Comparison of ENCODE assay signal across 1 cellular context in the genomic region with DNA sequence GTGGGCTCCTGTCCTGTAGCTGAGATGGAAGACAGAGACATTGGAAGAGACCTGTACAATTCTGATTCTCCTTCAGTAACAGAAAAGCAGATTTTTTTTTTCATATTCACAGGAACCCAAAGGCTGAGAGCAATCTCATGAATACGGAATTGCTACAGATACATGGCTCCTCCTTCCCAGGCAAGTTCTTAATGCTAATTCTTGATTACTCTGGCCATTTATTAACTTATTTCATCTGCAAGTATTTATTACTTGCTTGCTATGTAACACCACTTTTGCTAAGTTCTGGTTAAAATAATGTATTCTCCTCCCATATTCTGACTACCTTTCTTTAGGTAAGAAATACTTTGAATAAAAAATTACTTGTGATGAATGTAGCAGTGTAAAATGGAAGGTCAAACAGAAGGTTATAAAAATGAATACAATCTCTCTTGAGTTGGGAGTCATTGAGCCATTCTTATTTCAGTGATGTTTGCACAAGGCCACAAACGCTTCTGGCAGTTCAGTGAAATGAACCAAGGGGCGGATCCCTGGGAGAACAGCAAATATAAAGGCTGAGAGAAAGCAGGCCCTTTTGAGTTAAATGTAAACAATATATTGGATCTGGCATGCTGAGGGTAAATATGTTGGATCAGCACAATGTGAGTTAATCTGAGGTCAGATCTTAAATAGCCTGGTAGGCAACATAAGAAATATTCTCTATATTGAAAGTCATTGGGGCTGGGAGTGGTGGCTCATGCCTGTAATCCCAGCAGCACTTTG.
TF ChIP-seq lines count a peak whose summit lies in the region.

No MANE protein-coding gene starts in this region.

TF ChIP-seq in HepG2, 621 proteins besides CTCF, POLR2A, EP300 and RAD21 (continued from another document and continues in another):
- TF ChIP-seq, protein P1, sequence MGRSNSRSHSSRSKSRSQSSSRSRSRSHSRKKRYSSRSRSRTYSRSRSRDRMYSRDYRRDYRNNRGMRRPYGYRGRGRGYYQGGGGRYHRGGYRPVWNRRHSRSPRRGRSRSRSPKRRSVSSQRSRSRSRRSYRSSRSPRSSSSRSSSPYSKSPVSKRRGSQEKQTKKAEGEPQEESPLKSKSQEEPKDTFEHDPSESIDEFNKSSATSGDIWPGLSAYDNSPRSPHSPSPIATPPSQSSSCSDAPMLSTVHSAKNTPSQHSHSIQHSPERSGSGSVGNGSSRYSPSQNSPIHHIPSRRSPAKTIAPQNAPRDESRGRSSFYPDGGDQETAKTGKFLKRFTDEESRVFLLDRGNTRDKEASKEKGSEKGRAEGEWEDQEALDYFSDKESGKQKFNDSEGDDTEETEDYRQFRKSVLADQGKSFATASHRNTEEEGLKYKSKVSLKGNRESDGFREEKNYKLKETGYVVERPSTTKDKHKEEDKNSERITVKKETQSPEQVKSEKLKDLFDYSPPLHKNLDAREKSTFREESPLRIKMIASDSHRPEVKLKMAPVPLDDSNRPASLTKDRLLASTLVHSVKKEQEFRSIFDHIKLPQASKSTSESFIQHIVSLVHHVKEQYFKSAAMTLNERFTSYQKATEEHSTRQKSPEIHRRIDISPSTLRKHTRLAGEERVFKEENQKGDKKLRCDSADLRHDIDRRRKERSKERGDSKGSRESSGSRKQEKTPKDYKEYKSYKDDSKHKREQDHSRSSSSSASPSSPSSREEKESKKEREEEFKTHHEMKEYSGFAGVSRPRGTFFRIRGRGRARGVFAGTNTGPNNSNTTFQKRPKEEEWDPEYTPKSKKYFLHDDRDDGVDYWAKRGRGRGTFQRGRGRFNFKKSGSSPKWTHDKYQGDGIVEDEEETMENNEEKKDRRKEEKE (IDR thresholded peaks at IDR 0.05): no peak
- TF ChIP-seq RELA (CRISPR knock-in tag; IDR thresholded peaks at IDR 0.05): no peak
- TF ChIP-seq, protein P2, sequence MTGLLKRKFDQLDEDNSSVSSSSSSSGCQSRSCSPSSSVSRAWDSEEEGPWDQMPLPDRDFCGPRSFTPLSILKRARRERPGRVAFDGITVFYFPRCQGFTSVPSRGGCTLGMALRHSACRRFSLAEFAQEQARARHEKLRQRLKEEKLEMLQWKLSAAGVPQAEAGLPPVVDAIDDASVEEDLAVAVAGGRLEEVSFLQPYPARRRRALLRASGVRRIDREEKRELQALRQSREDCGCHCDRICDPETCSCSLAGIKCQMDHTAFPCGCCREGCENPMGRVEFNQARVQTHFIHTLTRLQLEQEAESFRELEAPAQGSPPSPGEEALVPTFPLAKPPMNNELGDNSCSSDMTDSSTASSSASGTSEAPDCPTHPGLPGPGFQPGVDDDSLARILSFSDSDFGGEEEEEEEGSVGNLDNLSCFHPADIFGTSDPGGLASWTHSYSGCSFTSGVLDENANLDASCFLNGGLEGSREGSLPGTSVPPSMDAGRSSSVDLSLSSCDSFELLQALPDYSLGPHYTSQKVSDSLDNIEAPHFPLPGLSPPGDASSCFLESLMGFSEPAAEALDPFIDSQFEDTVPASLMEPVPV (CRISPR knock-in tag; IDR thresholded peaks at IDR 0.05): no peak
- no peak for TF ChIP-seq ZNF713 (CRISPR knock-in tag; IDR thresholded peaks at IDR 0.05)
- TF ChIP-seq HDAC2 (CRISPR knock-in tag; IDR thresholded peaks at IDR 0.05): peak; percentile 70
- TF ChIP-seq ZBTB1 (CRISPR knock-in tag; IDR thresholded peaks at IDR 0.05; ENCODE audit: borderline replicate concordance): no peak
- TF ChIP-seq, protein P3, sequence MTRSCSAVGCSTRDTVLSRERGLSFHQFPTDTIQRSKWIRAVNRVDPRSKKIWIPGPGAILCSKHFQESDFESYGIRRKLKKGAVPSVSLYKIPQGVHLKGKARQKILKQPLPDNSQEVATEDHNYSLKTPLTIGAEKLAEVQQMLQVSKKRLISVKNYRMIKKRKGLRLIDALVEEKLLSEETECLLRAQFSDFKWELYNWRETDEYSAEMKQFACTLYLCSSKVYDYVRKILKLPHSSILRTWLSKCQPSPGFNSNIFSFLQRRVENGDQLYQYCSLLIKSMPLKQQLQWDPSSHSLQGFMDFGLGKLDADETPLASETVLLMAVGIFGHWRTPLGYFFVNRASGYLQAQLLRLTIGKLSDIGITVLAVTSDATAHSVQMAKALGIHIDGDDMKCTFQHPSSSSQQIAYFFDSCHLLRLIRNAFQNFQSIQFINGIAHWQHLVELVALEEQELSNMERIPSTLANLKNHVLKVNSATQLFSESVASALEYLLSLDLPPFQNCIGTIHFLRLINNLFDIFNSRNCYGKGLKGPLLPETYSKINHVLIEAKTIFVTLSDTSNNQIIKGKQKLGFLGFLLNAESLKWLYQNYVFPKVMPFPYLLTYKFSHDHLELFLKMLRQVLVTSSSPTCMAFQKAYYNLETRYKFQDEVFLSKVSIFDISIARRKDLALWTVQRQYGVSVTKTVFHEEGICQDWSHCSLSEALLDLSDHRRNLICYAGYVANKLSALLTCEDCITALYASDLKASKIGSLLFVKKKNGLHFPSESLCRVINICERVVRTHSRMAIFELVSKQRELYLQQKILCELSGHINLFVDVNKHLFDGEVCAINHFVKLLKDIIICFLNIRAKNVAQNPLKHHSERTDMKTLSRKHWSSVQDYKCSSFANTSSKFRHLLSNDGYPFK (CRISPR knock-in tag; IDR thresholded peaks at IDR 0.05; ENCODE audit: borderline replicate concordance): no peak
- no peak for TF ChIP-seq PHB2 (IDR thresholded peaks at IDR 0.05; ENCODE audit: partially characterized antibody)
- TF ChIP-seq, protein P4, sequence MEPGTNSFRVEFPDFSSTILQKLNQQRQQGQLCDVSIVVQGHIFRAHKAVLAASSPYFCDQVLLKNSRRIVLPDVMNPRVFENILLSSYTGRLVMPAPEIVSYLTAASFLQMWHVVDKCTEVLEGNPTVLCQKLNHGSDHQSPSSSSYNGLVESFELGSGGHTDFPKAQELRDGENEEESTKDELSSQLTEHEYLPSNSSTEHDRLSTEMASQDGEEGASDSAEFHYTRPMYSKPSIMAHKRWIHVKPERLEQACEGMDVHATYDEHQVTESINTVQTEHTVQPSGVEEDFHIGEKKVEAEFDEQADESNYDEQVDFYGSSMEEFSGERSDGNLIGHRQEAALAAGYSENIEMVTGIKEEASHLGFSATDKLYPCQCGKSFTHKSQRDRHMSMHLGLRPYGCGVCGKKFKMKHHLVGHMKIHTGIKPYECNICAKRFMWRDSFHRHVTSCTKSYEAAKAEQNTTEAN (CRISPR knock-in tag; conservative IDR thresholded peaks at IDR 0.05): no peak
- TF ChIP-seq, protein P5, sequence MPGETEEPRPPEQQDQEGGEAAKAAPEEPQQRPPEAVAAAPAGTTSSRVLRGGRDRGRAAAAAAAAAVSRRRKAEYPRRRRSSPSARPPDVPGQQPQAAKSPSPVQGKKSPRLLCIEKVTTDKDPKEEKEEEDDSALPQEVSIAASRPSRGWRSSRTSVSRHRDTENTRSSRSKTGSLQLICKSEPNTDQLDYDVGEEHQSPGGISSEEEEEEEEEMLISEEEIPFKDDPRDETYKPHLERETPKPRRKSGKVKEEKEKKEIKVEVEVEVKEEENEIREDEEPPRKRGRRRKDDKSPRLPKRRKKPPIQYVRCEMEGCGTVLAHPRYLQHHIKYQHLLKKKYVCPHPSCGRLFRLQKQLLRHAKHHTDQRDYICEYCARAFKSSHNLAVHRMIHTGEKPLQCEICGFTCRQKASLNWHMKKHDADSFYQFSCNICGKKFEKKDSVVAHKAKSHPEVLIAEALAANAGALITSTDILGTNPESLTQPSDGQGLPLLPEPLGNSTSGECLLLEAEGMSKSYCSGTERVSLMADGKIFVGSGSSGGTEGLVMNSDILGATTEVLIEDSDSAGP (CRISPR knock-in tag; IDR thresholded peaks at IDR 0.05; ENCODE audit: borderline replicate concordance): no peak
- no peak for TF ChIP-seq ZNF430 (CRISPR knock-in tag; IDR thresholded peaks at IDR 0.05)
- TF ChIP-seq TGIF2 (CRISPR knock-in tag; IDR thresholded peaks at IDR 0.05): no peak
- no peak for TF ChIP-seq EEA1 (CRISPR knock-in tag; IDR thresholded peaks at IDR 0.05; ENCODE audit: borderline replicate concordance)
- no peak for TF ChIP-seq PAF1 (CRISPR knock-in tag; IDR thresholded peaks at IDR 0.05)
- TF ChIP-seq, protein P6, sequence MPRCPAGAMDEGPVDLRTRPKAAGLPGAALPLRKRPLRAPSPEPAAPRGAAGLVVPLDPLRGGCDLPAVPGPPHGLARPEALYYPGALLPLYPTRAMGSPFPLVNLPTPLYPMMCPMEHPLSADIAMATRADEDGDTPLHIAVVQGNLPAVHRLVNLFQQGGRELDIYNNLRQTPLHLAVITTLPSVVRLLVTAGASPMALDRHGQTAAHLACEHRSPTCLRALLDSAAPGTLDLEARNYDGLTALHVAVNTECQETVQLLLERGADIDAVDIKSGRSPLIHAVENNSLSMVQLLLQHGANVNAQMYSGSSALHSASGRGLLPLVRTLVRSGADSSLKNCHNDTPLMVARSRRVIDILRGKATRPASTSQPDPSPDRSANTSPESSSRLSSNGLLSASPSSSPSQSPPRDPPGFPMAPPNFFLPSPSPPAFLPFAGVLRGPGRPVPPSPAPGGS (CRISPR knock-in tag; IDR thresholded peaks at IDR 0.05): no peak
- TF ChIP-seq ZNF468 (CRISPR knock-in tag; IDR thresholded peaks at IDR 0.05): no peak
- TF ChIP-seq, protein P7, sequence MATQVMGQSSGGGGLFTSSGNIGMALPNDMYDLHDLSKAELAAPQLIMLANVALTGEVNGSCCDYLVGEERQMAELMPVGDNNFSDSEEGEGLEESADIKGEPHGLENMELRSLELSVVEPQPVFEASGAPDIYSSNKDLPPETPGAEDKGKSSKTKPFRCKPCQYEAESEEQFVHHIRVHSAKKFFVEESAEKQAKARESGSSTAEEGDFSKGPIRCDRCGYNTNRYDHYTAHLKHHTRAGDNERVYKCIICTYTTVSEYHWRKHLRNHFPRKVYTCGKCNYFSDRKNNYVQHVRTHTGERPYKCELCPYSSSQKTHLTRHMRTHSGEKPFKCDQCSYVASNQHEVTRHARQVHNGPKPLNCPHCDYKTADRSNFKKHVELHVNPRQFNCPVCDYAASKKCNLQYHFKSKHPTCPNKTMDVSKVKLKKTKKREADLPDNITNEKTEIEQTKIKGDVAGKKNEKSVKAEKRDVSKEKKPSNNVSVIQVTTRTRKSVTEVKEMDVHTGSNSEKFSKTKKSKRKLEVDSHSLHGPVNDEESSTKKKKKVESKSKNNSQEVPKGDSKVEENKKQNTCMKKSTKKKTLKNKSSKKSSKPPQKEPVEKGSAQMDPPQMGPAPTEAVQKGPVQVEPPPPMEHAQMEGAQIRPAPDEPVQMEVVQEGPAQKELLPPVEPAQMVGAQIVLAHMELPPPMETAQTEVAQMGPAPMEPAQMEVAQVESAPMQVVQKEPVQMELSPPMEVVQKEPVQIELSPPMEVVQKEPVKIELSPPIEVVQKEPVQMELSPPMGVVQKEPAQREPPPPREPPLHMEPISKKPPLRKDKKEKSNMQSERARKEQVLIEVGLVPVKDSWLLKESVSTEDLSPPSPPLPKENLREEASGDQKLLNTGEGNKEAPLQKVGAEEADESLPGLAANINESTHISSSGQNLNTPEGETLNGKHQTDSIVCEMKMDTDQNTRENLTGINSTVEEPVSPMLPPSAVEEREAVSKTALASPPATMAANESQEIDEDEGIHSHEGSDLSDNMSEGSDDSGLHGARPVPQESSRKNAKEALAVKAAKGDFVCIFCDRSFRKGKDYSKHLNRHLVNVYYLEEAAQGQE (IDR thresholded peaks at IDR 0.05; ENCODE audit: borderline replicate concordance in 1 of 2, low read depth in 1 of 2, low read length in 2 of 2): 0 out of 4 replicates have a peak, but pooled peaks of 1 of the 2 experiments have one; percentile 24
- no peak for TF ChIP-seq ZNF772 (CRISPR knock-in tag; IDR thresholded peaks at IDR 0.05)
- TF ChIP-seq ZEB1 (IDR thresholded peaks at IDR 0.05; ENCODE audit: insufficient replicate concordance, low read depth): no peak
- TF ChIP-seq, protein P8, sequence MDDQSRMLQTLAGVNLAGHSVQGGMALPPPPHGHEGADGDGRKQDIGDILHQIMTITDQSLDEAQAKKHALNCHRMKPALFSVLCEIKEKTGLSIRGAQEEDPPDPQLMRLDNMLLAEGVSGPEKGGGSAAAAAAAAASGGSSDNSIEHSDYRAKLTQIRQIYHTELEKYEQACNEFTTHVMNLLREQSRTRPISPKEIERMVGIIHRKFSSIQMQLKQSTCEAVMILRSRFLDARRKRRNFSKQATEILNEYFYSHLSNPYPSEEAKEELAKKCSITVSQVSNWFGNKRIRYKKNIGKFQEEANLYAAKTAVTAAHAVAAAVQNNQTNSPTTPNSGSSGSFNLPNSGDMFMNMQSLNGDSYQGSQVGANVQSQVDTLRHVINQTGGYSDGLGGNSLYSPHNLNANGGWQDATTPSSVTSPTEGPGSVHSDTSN (CRISPR knock-in tag; IDR thresholded peaks at IDR 0.05; ENCODE audit: borderline replicate concordance): no peak
- no peak for TF ChIP-seq ZSCAN9 (CRISPR knock-in tag; IDR thresholded peaks at IDR 0.05; ENCODE audit: borderline replicate concordance)
- TF ChIP-seq, protein P9, sequence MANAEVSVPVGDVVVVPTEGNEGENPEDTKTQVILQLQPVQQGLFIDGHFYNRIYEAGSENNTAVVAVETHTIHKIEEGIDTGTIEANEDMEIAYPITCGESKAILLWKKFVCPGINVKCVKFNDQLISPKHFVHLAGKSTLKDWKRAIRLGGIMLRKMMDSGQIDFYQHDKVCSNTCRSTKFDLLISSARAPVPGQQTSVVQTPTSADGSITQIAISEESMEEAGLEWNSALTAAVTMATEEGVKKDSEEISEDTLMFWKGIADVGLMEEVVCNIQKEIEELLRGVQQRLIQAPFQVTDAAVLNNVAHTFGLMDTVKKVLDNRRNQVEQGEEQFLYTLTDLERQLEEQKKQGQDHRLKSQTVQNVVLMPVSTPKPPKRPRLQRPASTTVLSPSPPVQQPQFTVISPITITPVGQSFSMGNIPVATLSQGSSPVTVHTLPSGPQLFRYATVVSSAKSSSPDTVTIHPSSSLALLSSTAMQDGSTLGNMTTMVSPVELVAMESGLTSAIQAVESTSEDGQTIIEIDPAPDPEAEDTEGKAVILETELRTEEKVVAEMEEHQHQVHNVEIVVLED (CRISPR knock-in tag; IDR thresholded peaks at IDR 0.05; ENCODE audit: borderline replicate concordance): no peak
- TF ChIP-seq, protein P10, sequence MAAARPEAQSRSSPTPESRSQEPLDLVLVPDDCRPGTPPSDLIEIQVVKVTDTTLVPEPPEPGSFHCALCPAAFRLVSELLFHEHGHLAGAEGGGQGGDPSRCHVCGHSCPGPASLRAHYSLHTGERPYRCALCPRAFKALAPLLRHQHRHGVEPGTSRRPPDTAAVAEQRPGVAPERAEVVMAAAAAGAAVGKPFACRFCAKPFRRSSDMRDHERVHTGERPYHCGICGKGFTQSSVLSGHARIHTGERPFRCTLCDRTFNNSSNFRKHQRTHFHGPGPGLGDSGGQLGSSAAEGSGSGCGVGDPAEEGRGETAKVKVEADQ (CRISPR knock-in tag; IDR thresholded peaks at IDR 0.05; ENCODE audit: borderline replicate concordance): no peak
- no peak for TF ChIP-seq SIX4 (CRISPR knock-in tag; IDR thresholded peaks at IDR 0.05)
- peak; percentile 46; the same call in 1 of the 2 replicates for TF ChIP-seq ISL2 (CRISPR knock-in tag; IDR thresholded peaks at IDR 0.05)
- no peak for TF ChIP-seq ZNF382 (CRISPR knock-in tag; IDR thresholded peaks at IDR 0.05; ENCODE audit: borderline replicate concordance)
- no peak for TF ChIP-seq ZNF549 (CRISPR knock-in tag; IDR thresholded peaks at IDR 0.05)
- TF ChIP-seq ZNF12 (CRISPR knock-in tag; IDR thresholded peaks at IDR 0.05): no peak
- no peak for TF ChIP-seq FOXA1 (IDR thresholded peaks at IDR 0.05)
- TF ChIP-seq FOXA1 (CRISPR knock-in tag; IDR thresholded peaks at IDR 0.05): peak; percentile 94
- 0 out of 2 replicates have a peak, but pooled peaks have one; percentile 28 for TF ChIP-seq FOSL2 (CRISPR knock-in tag; IDR thresholded peaks at IDR 0.05)
- TF ChIP-seq, protein P11, sequence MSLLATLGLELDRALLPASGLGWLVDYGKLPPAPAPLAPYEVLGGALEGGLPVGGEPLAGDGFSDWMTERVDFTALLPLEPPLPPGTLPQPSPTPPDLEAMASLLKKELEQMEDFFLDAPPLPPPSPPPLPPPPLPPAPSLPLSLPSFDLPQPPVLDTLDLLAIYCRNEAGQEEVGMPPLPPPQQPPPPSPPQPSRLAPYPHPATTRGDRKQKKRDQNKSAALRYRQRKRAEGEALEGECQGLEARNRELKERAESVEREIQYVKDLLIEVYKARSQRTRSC (CRISPR knock-in tag; IDR thresholded peaks at IDR 0.05; ENCODE audit: low read depth): no peak
- no peak for TF ChIP-seq HIVEP1 (CRISPR knock-in tag; IDR thresholded peaks at IDR 0.05)
- no peak for TF ChIP-seq KDM5A (IDR thresholded peaks at IDR 0.05; ENCODE audit: borderline replicate concordance, low read length)
- no peak for TF ChIP-seq ERF (CRISPR knock-in tag; IDR thresholded peaks at IDR 0.05)
